ENCODE assay signal across 1 cellular context in the genomic region with DNA sequence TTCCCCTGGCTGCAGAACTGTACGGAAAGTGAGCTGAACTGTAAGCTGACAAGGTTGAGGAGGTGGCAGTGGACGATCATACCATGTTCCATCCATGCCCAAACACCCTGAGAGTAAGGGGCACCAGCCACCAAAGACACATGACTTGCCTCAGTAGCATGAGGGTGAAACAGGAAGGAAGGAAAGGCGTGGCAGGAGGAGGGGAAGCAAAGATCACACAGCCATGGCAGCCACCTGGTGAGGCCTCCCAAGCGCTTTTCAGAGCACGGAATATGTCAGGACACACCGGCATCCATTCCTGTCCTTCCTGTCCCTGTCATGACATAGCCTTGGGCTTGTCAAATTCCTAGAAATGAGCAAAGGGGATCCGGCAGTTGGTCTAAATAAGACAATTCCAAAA.
A peak's percentile ranks its signal among the peaks of the same experiment; 100 is the strongest.
TF ChIP-seq lines count a peak whose summit lies in the region.

No MANE protein-coding gene starts in this region.

TF ChIP-seq in GM12878, 131 proteins besides CTCF, POLR2A, EP300 and RAD21 (continued from another document):
- TF ChIP-seq E2F8 (IDR thresholded peaks at IDR 0.05; ENCODE audit: low read depth, partially characterized antibody) (no peak), IKZF2 (IDR thresholded peaks at IDR 0.05) (0 out of 4 replicates have a peak, but pooled peaks of 1 of the 2 experiments have one; percentile 11), CUX1 (IDR thresholded peaks at IDR 0.05; ENCODE audit: insufficient replicate concordance, low read depth, low read length) (no peak), BCL11A (IDR thresholded peaks at IDR 0.05; ENCODE audit: low read depth, low read length) (no peak), RAD51 (IDR thresholded peaks at IDR 0.05) (no peak), TAF1 (IDR thresholded peaks at IDR 0.05; ENCODE audit: borderline replicate concordance, low read depth, low read length) (no peak), MEF2A (IDR thresholded peaks at IDR 0.05; ENCODE audit: insufficient read depth, low read depth, low read length) (no peak), MAX (IDR thresholded peaks at IDR 0.05; ENCODE audit: low read depth, low read length) (no peak), PKNOX1 (IDR thresholded peaks at IDR 0.05) (no peak), ZNF24 (IDR thresholded peaks at IDR 0.05) (no peak), WRNIP1 (IDR thresholded peaks at IDR 0.05; ENCODE audit: borderline replicate concordance, low read depth, low read length) (no peak), NR2C1 (IDR thresholded peaks at IDR 0.05) (no peak)
- TF ChIP-seq, protein P1, sequence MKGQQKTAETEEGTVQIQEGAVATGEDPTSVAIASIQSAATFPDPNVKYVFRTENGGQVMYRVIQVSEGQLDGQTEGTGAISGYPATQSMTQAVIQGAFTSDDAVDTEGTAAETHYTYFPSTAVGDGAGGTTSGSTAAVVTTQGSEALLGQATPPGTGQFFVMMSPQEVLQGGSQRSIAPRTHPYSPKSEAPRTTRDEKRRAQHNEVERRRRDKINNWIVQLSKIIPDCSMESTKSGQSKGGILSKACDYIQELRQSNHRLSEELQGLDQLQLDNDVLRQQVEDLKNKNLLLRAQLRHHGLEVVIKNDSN (IDR thresholded peaks at IDR 0.05; ENCODE audit: borderline replicate concordance, extremely low read length, insufficient read depth, low read depth, low read length), result no peak
- TF ChIP-seq, protein P2, sequence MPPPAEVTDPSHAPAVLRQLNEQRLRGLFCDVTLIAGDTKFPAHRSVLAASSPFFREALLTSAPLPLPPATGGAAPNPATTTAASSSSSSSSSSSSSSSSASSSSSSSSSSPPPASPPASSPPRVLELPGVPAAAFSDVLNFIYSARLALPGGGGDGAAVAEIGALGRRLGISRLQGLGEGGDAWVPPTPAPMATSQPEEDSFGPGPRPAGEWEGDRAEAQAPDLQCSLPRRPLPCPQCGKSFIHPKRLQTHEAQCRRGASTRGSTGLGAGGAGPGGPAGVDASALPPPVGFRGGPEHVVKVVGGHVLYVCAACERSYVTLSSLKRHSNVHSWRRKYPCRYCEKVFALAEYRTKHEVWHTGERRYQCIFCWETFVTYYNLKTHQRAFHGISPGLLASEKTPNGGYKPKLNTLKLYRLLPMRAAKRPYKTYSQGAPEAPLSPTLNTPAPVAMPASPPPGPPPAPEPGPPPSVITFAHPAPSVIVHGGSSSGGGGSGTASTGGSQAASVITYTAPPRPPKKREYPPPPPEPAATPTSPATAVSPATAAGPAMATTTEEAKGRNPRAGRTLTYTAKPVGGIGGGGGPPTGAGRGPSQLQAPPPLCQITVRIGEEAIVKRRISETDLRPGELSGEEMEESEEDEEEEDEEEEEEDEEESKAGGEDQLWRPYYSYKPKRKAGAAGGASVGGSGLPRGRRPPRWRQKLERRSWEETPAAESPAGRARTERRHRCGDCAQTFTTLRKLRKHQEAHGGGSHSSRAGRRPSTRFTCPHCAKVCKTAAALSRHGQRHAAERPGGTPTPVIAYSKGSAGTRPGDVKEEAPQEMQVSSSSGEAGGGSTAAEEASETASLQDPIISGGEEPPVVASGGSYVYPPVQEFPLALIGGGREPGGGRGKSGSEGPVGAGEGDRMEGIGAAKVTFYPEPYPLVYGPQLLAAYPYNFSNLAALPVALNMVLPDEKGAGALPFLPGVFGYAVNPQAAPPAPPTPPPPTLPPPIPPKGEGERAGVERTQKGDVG (CRISPR knock-in tag; IDR thresholded peaks at IDR 0.05), result no peak
